8 cellular contexts compared by ENCODE assay signal in genomic region chr1:43991200-43991475, GRCh38. TPM values are rescaled to one million over a fixed set of nuclear protein-coding genes. Genes with fewer than 3 reads are reported as not detected.
DNase-seq lines count a peak whose midpoint lies in the region; ATAC-seq and TF ChIP-seq lines count a peak whose summit lies in the region.

No MANE protein-coding gene starts in this region.

- TF ChIP-seq CTCF in CD4-positive, alpha-beta T cell (IDR thresholded peaks at IDR 0.05): no peak
- no peak for TF ChIP-seq CTCF in KMS-11 (conservative IDR thresholded peaks at IDR 0.05; ENCODE audit: low read depth, low read length)
- TF ChIP-seq CTCF in neural cell (IDR thresholded peaks at IDR 0.05; ENCODE audit: poor library complexity, severe bottlenecking): no peak

- H2AFZ ChIP-seq in KMS-11 (ENCODE audit: low read depth) (peak overlapping the region; percentile 69), neural cell (ENCODE audit: low read depth, low read length) (no peak overlapping the region)

- peak overlapping the region; percentile 62 for H3K27ac Mint-ChIP-seq in CD4-positive, alpha-beta T cell

- intact Hi-C loops in CD4-positive, alpha-beta T cell (cut with DNase I, micrococcal nuclease): loop anchor here (1.0 to 5.0 kb wide), 4 partner anchors 16 to 45 kb away; partner anchors contain the start of genes IPO13 (in 1 of the 2) and SLC6A9 (in 1 of the 2)

- CTCF ChIA-PET in CD4-positive, alpha-beta T cell (lab: Charles Lee): interaction anchor here (1.2 to 2.9 kb wide), 3 partner anchors 16 to 58 kb away, joined by 3 to 10 read pairs (median 4); partner anchors contain the start of gene ATP6V0B

- H3K36me3 ChIP-seq in KMS-11 (ENCODE audit: insufficient read depth) (no peaks in the 10 kb centered on the region), duodenal mucosa (ENCODE audit: control insufficient read depth in 1 of 2, insufficient read depth in 2 of 2, low read length in 2 of 2) (no peaks in the 10 kb centered on the region), neural cell (ENCODE audit: insufficient read depth, low read length) (no peaks in the 10 kb centered on the region)

- H3K9me3 ChIP-seq in CD4-positive, alpha-beta T cell (ENCODE audit: control insufficient read depth, low read length): no peaks in the 10 kb centered on the region
- H3K9me3 ChIP-seq in duodenal mucosa (ENCODE audit: control insufficient read depth in 1 of 2, low read length in 2 of 2) (no peaks in the 10 kb centered on the region), neural cell (ENCODE audit: low read length) (no peaks in the 10 kb centered on the region)

- POLR2A ChIA-PET in CD4-positive, alpha-beta T cell (lab: Charles Lee): no interaction called here

- peaks cover 16% of the 10 kb centered on the region for H3K4me1 Mint-ChIP-seq in CD4-positive, alpha-beta T cell (ENCODE audit: low read depth)

- H3K4me2 ChIP-seq in KMS-11: peak overlapping the region; percentile 76
- H3K4me2 ChIP-seq in neural cell (ENCODE audit: low read length): peak overlapping the region; percentile 73

- H3K4me3 ChIP-seq in KMS-11 (IDR thresholded peaks at IDR 0.05; ENCODE audit: insufficient read depth, low read depth, low read length): no peak overlapping the region
- H3K4me3 ChIP-seq in duodenal mucosa (ENCODE audit: low read depth in 1 of 2, low read length in 2 of 2): peak overlapping the region; percentile 77 to 80
- peak overlapping the region; percentile 91 for H3K4me3 ChIP-seq in neural cell (ENCODE audit: low read length)

- H3K27me3 ChIP-seq in CD4-positive, alpha-beta T cell (ENCODE audit: control insufficient read depth, insufficient read depth, low read length): no peaks in the 10 kb centered on the region
- H3K27me3 ChIP-seq in KMS-11 (ENCODE audit: insufficient read depth, low read depth): no peaks in the 10 kb centered on the region
- no peaks in the 10 kb centered on the region for H3K27me3 ChIP-seq in duodenal mucosa (ENCODE audit: control insufficient read depth in 1 of 2, insufficient read depth in 2 of 2, low read length in 2 of 2)
- H3K27me3 ChIP-seq in neural cell (ENCODE audit: insufficient read depth, low read depth, low read length): no peaks in the 10 kb centered on the region

- DNase-seq in CD4-positive, alpha-beta T cell: no peak
- DNase-seq in NCI-H128 (lab: John Stamatoyannopoulos, UW; ENCODE audit: unreplicated experiment) (no peak), DMS153 treated with DMSO at 0.1 percent for 48 hours (lab: John Stamatoyannopoulos, UW; ENCODE audit: unreplicated experiment) (no peak), NCI-H2029 treated with DMSO at 0.1 percent for 48 hours (lab: John Stamatoyannopoulos, UW) (no peak)

- peak overlapping the region; percentile 45 for H3K9ac ChIP-seq in KMS-11
- H3K9ac ChIP-seq in duodenal mucosa (ENCODE audit: low read depth in 1 of 2, low read length in 2 of 2): peak overlapping the region; percentile 64 to 65
- H3K9ac ChIP-seq in neural cell (ENCODE audit: low read length): peak overlapping the region; percentile 65

- peak overlapping the region; percentile 95 for H3K4me3 Mint-ChIP-seq in CD4-positive, alpha-beta T cell

- H3K27ac ChIP-seq in CD4-positive, alpha-beta T cell (ENCODE audit: low read depth, low read length): no peak overlapping the region
- H3K27ac ChIP-seq in KMS-11 (peak overlapping the region; percentile 42), duodenal mucosa (ENCODE audit: low read depth, low read length) (peak overlapping the region; percentile 66), neural cell (ENCODE audit: low read length) (no peak overlapping the region)

- no peaks in the 10 kb centered on the region for H4K20me1 ChIP-seq in KMS-11 (ENCODE audit: insufficient read depth)
- H4K20me1 ChIP-seq in neural cell (ENCODE audit: insufficient read depth): no peaks in the 10 kb centered on the region

- H3K79me2 ChIP-seq in KMS-11 (ENCODE audit: insufficient read depth, low read depth) (no peaks in the 10 kb centered on the region), neural cell (replicated peaks; ENCODE audit: insufficient read depth, low read length) (no peaks in the 10 kb centered on the region)

- no peaks in the 10 kb centered on the region for H3K9me2 ChIP-seq in neural cell (ENCODE audit: insufficient read depth, low read length)

- H3F3A ChIP-seq in neural cell (ENCODE audit: insufficient read depth, low read length, poor library complexity, severe bottlenecking): no peaks in the 10 kb centered on the region

- H3K4me1 ChIP-seq in KMS-11 (ENCODE audit: low read depth, poor library complexity, severe bottlenecking): peaks cover 13% of the 10 kb centered on the region
- peaks cover 15 to 22% of the 10 kb centered on the region in 2 donors for H3K4me1 ChIP-seq in duodenal mucosa (ENCODE audit: control insufficient read depth in 1 of 2, insufficient read depth in 2 of 2, low read length in 2 of 2)

- no peak for ATAC-seq in CD4-positive, alpha-beta T cell (ENCODE audit: poor library complexity)
- no peak for ATAC-seq in GM18520 (IDR thresholded peaks at IDR 0.05; ENCODE audit: unreplicated experiment)

- no peaks in the 10 kb centered on the region for H3K36me3 Mint-ChIP-seq in CD4-positive, alpha-beta T cell (ENCODE audit: low read depth)

- no peak for TF ChIP-seq EP300 in neural cell (conservative IDR thresholded peaks at IDR 0.05; ENCODE audit: poor library complexity, severe bottlenecking)

- TF ChIP-seq RAD21 in neural cell (conservative IDR thresholded peaks at IDR 0.05): no peak

- H3K9me3 Mint-ChIP-seq in CD4-positive, alpha-beta T cell: no peaks in the 10 kb centered on the region

- no peaks in the 10 kb centered on the region for H3K27me3 Mint-ChIP-seq in CD4-positive, alpha-beta T cell

TF ChIP-seq in neural cell, 6 proteins besides CTCF, POLR2A, EP300 and RAD21:
- TF ChIP-seq POLR2AphosphoS5 (IDR thresholded peaks at IDR 0.05): no peak
- TF ChIP-seq SMC3 (conservative IDR thresholded peaks at IDR 0.05; ENCODE audit: poor library complexity): no peak
- no peak for TF ChIP-seq TAF1 (IDR thresholded peaks at IDR 0.05; ENCODE audit: low read depth)
- no peak for TF ChIP-seq EZH2 (IDR thresholded peaks at IDR 0.05; ENCODE audit: borderline replicate concordance, insufficient read depth, low read length, poor library complexity, severe bottlenecking)
- TF ChIP-seq MXI1 (conservative IDR thresholded peaks at IDR 0.05; ENCODE audit: poor library complexity, severe bottlenecking): no peak
- no peak for TF ChIP-seq REST (IDR thresholded peaks at IDR 0.05; ENCODE audit: borderline replicate concordance)

RNA-seq across cellular contexts. Expression of gene CCDC24, which starts 0.3 kb away (rescaled TPM):
- total RNA-seq in CD4-positive, alpha-beta T cell: 1 to 10 TPM in 1 of 2 experiments, under 1 TPM in 1; 0.98 to 1.4 TPM
- 16.3 and 16.5 TPM in 2 replicates for polyA plus RNA-seq in neural cell
- 3.2 and 4.2 TPM in 2 replicates for polyA minus RNA-seq in neural cell

RNA-seq across cellular contexts. Expression of gene B4GALT2, which starts 12.1 kb away (rescaled TPM):
- total RNA-seq in CD4-positive, alpha-beta T cell: under 1 TPM; 0.22 to 0.34 TPM
- polyA plus RNA-seq in neural cell: 129 and 147 TPM in 2 replicates
- 117 and 141 TPM in 2 replicates for polyA minus RNA-seq in neural cell

RNA-seq across cellular contexts. Expression of gene ATP6V0B, which starts 16.4 kb away (rescaled TPM):
- 10 to 100 TPM; 42.9 to 47.0 TPM for total RNA-seq in CD4-positive, alpha-beta T cell
- polyA plus RNA-seq in neural cell: 580 and 705 TPM in 2 replicates
- 239 and 250 TPM in 2 replicates for polyA minus RNA-seq in neural cell

RNA-seq across cellular contexts. Expression of gene DPH2, which starts 21.3 kb away (rescaled TPM):
- 10 to 100 TPM; 10.3 to 12.0 TPM for total RNA-seq in CD4-positive, alpha-beta T cell
- 26.0 and 29.2 TPM in 2 replicates for polyA plus RNA-seq in neural cell
- polyA minus RNA-seq in neural cell: 13.1 and 16.3 TPM in 2 replicates

RNA-seq across cellular contexts. Expression of gene SLC6A9, which starts 40.1 kb away (rescaled TPM):
- total RNA-seq in CD4-positive, alpha-beta T cell: under 1 TPM in 1 of 2 experiments, not detected in 1; 0.17 TPM
- polyA plus RNA-seq in neural cell: 1.3 and 1.6 TPM in 2 replicates
- polyA minus RNA-seq in neural cell: 3.4 and 4.1 TPM in 2 replicates

Comparison
In these comparisons a context has a peak if more than half of its experiments do, and no peak if none do; other contexts are left out.
1. H3K27ac ChIP-seq: peak in KMS-11 (single experiment) and duodenal mucosa (single experiment); none in CD4-positive, alpha-beta T cell (single experiment) and neural cell (single experiment).
2. Peak in every context shown above with its lines, with median percentiles within 50 percentile points of each other: H3K9ac ChIP-seq.